ENCODE assay signal across 22 cellular contexts in the genomic region with DNA sequence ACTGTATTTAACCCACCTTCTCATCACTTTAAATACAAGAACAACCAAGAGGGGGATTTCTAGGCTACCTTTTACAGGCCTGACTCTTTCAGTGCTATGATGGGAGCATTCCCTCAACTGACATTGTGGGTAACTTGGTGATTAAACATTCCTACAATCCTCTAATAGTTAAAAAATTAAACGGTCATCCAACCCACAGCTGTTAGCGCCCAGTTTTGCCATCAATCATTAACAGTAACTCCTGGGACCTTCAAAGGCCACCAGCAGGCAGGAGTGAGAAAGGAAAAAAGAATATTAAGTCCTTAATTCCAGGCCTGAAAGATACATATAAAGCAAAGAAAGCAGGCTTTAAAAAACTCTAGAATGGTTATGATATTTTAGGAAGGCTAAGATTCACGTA.
"Had no signal": no experiment of that assay in that cellular context is flagged by ENCODE, and none has a peak within 500 bp of the region (broad histone marks: within the 10 kb centered on the region; RNA-seq: fewer than 3 reads in every experiment).

No MANE protein-coding gene starts in this region.

- ATAC-seq: activated CD4-positive, alpha-beta T cell treated with anti-CD3 and anti-CD28 coated beads for 36 hours; activated CD8-positive, alpha-beta memory T cell treated with anti-CD3 and anti-CD28 coated beads, Interleukin-2, amount 10 ng/mL, durations not matched to agents 7 days and 5 days; activated CD8-positive, alpha-beta T cell treated with anti-CD3 and anti-CD28 coated beads, Interleukin-2, amount 10 ng/mL, durations not matched to agents 7 days and 5 days; activated naive CD4-positive, alpha-beta T cell treated with anti-CD3 and anti-CD28 coated beads, Interleukin-2, amount 50 U/mL, for 72 hours; foreskin keratinocyte; heart right ventricle; left colon; natural killer cell; right lobe of liver; stimulated activated naive CD8-positive, alpha-beta T cell treated with anti-CD3 and anti-CD28 coated beads, Interleukin-15, Interleukin-2, amounts not matched to agents 100 U/mL and 50 U/mL, for 24 hours had no signal

- H3K27me3 ChIP-seq: esophagus muscularis mucosa, foreskin keratinocyte, heart right ventricle, right lobe of liver, uterus had no signal

- H3K4me1 ChIP-seq: foreskin keratinocyte, uterus had no signal

- H3K36me3 ChIP-seq: esophagus muscularis mucosa, heart right ventricle, right lobe of liver, thoracic aorta, uterus had no signal

- H3K27ac ChIP-seq: esophagus muscularis mucosa, foreskin keratinocyte, heart right ventricle, right lobe of liver, skin epidermis, thoracic aorta, uterus had no signal

- H3K4me3 ChIP-seq: esophagus muscularis mucosa, heart right ventricle, right lobe of liver, skin epidermis, thoracic aorta, uterus had no signal

- DNase-seq: activated CD4-positive, alpha-beta T cell treated with anti-CD3 and anti-CD28 coated beads for 36 hours; activated CD4-positive, CD25-positive, alpha-beta regulatory T cell; activated CD8-positive, alpha-beta memory T cell treated with anti-CD3 and anti-CD28 coated beads, Interleukin-2, amount 10 ng/mL, durations not matched to agents 7 days and 5 days; activated CD8-positive, alpha-beta T cell treated with anti-CD3 and anti-CD28 coated beads, Interleukin-2, amount 10 ng/mL, durations not matched to agents 7 days and 5 days; activated naive CD4-positive, alpha-beta T cell; activated T-cell treated with anti-CD3 and anti-CD28 coated beads, Interleukin-2, amount 50 U/mL, for 48 hours; anterior cingulate cortex; endodermal cell; foreskin keratinocyte; heart right ventricle; left colon; natural killer cell; posterior cingulate gyrus; right lobe of liver; stimulated activated CD4-positive, alpha-beta T cell treated with anti-CD3 and anti-CD28 coated beads, Interleukin-12 subunit alpha, Interleukin-12 subunit beta, amount 100 ng/mL, for 4 hours; stimulated activated CD4-positive, alpha-beta T cell treated with anti-CD3 and anti-CD28 coated beads, Interleukin-4, amount 100 ng/mL, for 1 hour; stimulated activated naive CD8-positive, alpha-beta T cell treated with anti-CD3 and anti-CD28 coated beads, Interleukin-15, Interleukin-2, amounts not matched to agents 100 U/mL and 50 U/mL, for 24 hours; uterus had no signal

- H3K9me3 ChIP-seq: esophagus muscularis mucosa, heart right ventricle, right lobe of liver, thoracic aorta, uterus had no signal
